ENCODE assay signal across 9 cellular contexts in the genomic region with DNA sequence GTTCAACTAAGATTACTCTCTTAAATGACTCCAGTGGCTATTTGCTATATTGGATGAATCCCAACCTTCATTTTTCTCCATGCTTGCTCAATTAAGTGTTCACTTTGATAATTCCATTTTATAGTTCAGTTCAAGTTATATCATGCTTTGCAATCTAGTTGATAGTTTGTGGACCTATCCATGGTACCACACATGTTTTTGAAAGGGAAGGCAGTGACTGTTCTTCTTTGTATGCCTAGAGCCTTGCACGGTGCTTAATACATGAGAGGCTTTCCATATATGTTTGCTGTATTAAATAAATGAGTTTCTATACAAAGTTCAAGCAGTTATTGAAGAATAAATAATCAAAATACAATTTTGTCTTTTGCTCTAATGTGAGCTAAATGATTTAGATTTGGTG.
"Had no signal": no experiment of that assay in that cellular context is flagged by ENCODE, and none has a peak within 500 bp of the region (broad histone marks: within the 10 kb centered on the region; RNA-seq: fewer than 3 reads in every experiment).

No MANE protein-coding gene starts in this region.

- ATAC-seq: GM23338, HCT116 had no signal

- H3K27ac ChIP-seq: GM23248 had no signal

- H3K4me2 ChIP-seq: GM23338 had no signal

- H3K4me3 ChIP-seq: GM23248, GM23338, HAP-1 had no signal

- H3K36me3 ChIP-seq: HAP-1 had no signal

- H3K9ac ChIP-seq: GM23248 had no signal

- H2AFZ ChIP-seq: GM23248, GM23338 had no signal

- DNase-seq: GM23248, GOT3, H7, H9, HCEC 1CT, HFFc6 had no signal

- H3K4me1 ChIP-seq: HAP-1 had no signal
